Comparison of ENCODE assay signal across 6 cellular contexts in genomic region chr1:6429660-6430381, GRCh38. TPM values are rescaled to one million over a fixed set of nuclear protein-coding genes. Genes with fewer than 3 reads are reported as not detected.
"Had no signal": no experiment of that assay in that cellular context is flagged by ENCODE, and none has a peak within 500 bp of the region (broad histone marks: within the 10 kb centered on the region; RNA-seq: fewer than 3 reads in every experiment).

No MANE protein-coding gene starts in this region.

RNA-seq across cellular contexts. Expression of gene ESPN, which starts 5.2 kb away (rescaled TPM):
- total RNA-seq: fibroblast of villous mesenchyme had no signal

RNA-seq across cellular contexts. Expression of gene HES2, which starts 10.1 kb away (rescaled TPM):
- total RNA-seq: activated B cell treated with CpG ODN at 0.5 μM for 24 hours; ascending aorta; natural killer cell treated with Interleukin-12 subunit alpha and Interleukin-12 subunit beta and Interleukin-15 and Interleukin-18, amount 100 ng/mL, for 72 hours; sigmoid colon; temporal lobe had no signal
